Comparison of ENCODE assay signal across 17 cellular contexts in the genomic region with DNA sequence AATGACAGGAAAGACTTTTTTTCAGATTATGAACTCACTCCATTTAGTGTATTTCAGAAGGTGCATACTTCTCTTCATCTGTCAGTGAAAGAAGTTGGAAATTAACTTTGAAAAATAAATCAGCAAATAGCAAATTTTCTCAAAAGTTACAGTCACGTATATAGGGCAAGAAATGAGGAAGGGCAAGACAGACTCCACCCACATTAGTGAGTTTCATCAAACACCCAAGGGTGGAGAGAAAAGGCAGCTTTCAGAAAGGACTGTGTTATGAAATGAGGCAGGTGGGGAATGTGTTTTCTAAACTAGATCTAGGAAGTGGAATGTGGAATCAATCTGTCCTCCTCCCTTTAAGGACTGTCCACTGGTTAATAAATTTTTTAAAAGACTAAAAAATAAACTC. TPM values are rescaled to one million over a fixed set of nuclear protein-coding genes. Genes with fewer than 3 reads are reported as not detected.
DNase-seq lines count a peak whose midpoint lies in the region; ATAC-seq lines count a peak whose summit lies in the region.
"Had no signal": no experiment of that assay in that cellular context is flagged by ENCODE, and none has a peak within 500 bp of the region (broad histone marks: within the 10 kb centered on the region; RNA-seq: fewer than 3 reads in every experiment).

No MANE protein-coding gene starts in this region.

- no peaks in the 10 kb centered on the region for H3K36me3 Mint-ChIP-seq in stimulated activated effector memory CD8-positive, alpha-beta T cell treated with anti-CD3 and anti-CD28 coated beads, Interleukin-12 subunit alpha, Interleukin-12 subunit beta, amount 100 ng/mL, for 72 hours
- peaks cover 13% of the 10 kb centered on the region for H3K36me3 Mint-ChIP-seq in T-cell

- POLR2A ChIA-PET in T-cell (lab: Charles Lee) = no interaction called here

- no peaks in the 10 kb centered on the region for H3K27me3 Mint-ChIP-seq in T-cell
- H3K27me3 Mint-ChIP-seq: progenitor cell of endocrine pancreas had no signal

- DNase-seq in SIG-M5 treated with dmso at 0.1 percent for 504 hours (lab: John Stamatoyannopoulos, UW; ENCODE audit: unreplicated experiment) (peak; percentile 78), T-cell (no peak), GM19238 (ENCODE audit: insufficient read length, low spot score) (no peak)
- no peak for DNase-seq in stimulated activated effector memory CD8-positive, alpha-beta T cell treated with anti-CD3 and anti-CD28 coated beads, Interleukin-12 subunit alpha, Interleukin-12 subunit beta, amount 100 ng/mL, for 72 hours (ENCODE audit: low spot score in 2 of 2)
- no peak for DNase-seq in stimulated activated naive CD4-positive, alpha-beta T cell treated with Interleukin-2 at 50 U/mL for 16 hours (lab: John Stamatoyannopoulos, UW)
- DNase-seq: activated CD8-positive, alpha-beta memory T cell treated with anti-CD3 and anti-CD28 coated beads, Interleukin-2, amount 50 U/mL, for 4 hours; activated naive CD4-positive, alpha-beta T cell treated with anti-CD3 and anti-CD28 coated beads, Interleukin-2, amount 50 U/mL, for 16 hours; C1 segment of cervical spinal cord; effector CD4-positive, alpha-beta T cell; NCI-H345 had no signal

- peak overlapping the region; percentile 24 for H3K27ac Mint-ChIP-seq in stimulated activated effector memory CD8-positive, alpha-beta T cell treated with anti-CD3 and anti-CD28 coated beads, Interleukin-12 subunit alpha, Interleukin-12 subunit beta, amount 100 ng/mL, for 72 hours
- no peak overlapping the region for H3K27ac Mint-ChIP-seq in T-cell
- H3K27ac Mint-ChIP-seq: progenitor cell of endocrine pancreas had no signal

- ATAC-seq in GM18868 (IDR thresholded peaks at IDR 0.05; ENCODE audit: unreplicated experiment) (peak; percentile 57), HG03175 (IDR thresholded peaks at IDR 0.05; ENCODE audit: unreplicated experiment) (peak; percentile 53), HG03457 (IDR thresholded peaks at IDR 0.05; ENCODE audit: unreplicated experiment) (no peak), T-cell (replicated peaks in 1 of 4) (no peak)
- no peak for ATAC-seq in stimulated activated effector memory CD8-positive, alpha-beta T cell treated with anti-CD3 and anti-CD28 coated beads, Interleukin-12 subunit alpha, Interleukin-12 subunit beta, amount 100 ng/mL, for 72 hours
- ATAC-seq: activated CD4-positive, CD25-positive, alpha-beta regulatory T cell treated with anti-CD3 and anti-CD28 coated beads, Interleukin-2, amount 50 U/mL, for 24 hours; left lobe of liver; SK-N-SH treated with all-trans-retinoic acid at 6 μM for 48 hours had no signal

- peaks cover 24% of the 10 kb centered on the region for H3K4me1 Mint-ChIP-seq in stimulated activated effector memory CD8-positive, alpha-beta T cell treated with anti-CD3 and anti-CD28 coated beads, Interleukin-12 subunit alpha, Interleukin-12 subunit beta, amount 100 ng/mL, for 72 hours
- peaks cover 17 to 35% (median 18%) of the 10 kb centered on the region in 3 donors for H3K4me1 Mint-ChIP-seq in T-cell

- H3K4me3 Mint-ChIP-seq in stimulated activated effector memory CD8-positive, alpha-beta T cell treated with anti-CD3 and anti-CD28 coated beads, Interleukin-12 subunit alpha, Interleukin-12 subunit beta, amount 100 ng/mL, for 72 hours = no peak overlapping the region
- no peak overlapping the region for H3K4me3 Mint-ChIP-seq in T-cell

- H3K9me3 Mint-ChIP-seq in stimulated activated effector memory CD8-positive, alpha-beta T cell treated with anti-CD3 and anti-CD28 coated beads, Interleukin-12 subunit alpha, Interleukin-12 subunit beta, amount 100 ng/mL, for 72 hours = no peaks in the 10 kb centered on the region
- no peaks in the 10 kb centered on the region for H3K9me3 Mint-ChIP-seq in T-cell

- CTCF ChIA-PET in T-cell (lab: Charles Lee) = no interaction called here

RNA-seq across cellular contexts. Expression of a gene that starts 2.9 kb away (rescaled TPM):
- total RNA-seq in T-cell = under 1 TPM; 0.35 to 0.79 (median 0.68) TPM

RNA-seq across cellular contexts. Expression of a gene that starts 13.6 kb away (rescaled TPM):
- under 1 TPM in 1 of 5 donors, not detected in 4; 0.10 TPM for total RNA-seq in T-cell
- total RNA-seq: left lobe of liver had no signal

Comparison
In these comparisons a context has a peak if more than half of its experiments do, and no peak if none do; other contexts are left out.
1. ATAC-seq: peak in GM18868 (single experiment) and HG03175 (single experiment); none in stimulated activated effector memory CD8-positive, alpha-beta T cell treated with anti-CD3 and anti-CD28 coated beads, Interleukin-12 subunit alpha, Interleukin-12 subunit beta, amount 100 ng/mL, for 72 hours (single experiment), HG03457 (single experiment) and T-cell (0 of 4).